Comparison of ENCODE assay signal across 21 cellular contexts in genomic region chr2:233303252-233303651, GRCh38. TPM values are rescaled to one million over a fixed set of nuclear protein-coding genes. Genes with fewer than 3 reads are reported as not detected.
DNase-seq lines count a peak whose midpoint lies in the region; ATAC-seq and TF ChIP-seq lines count a peak whose summit lies in the region.
"Had no signal": no experiment of that assay in that cellular context is flagged by ENCODE, and none has a peak within 500 bp of the region (broad histone marks: within the 10 kb centered on the region; RNA-seq: fewer than 3 reads in every experiment).

No MANE protein-coding gene starts in this region.

- no peaks in the 10 kb centered on the region for H3K27me3 ChIP-seq in H7 (ENCODE audit: control insufficient read depth, insufficient read depth, low read length)
- H3K27me3 ChIP-seq: BE2C, SJSA1 had no signal

- no peaks in the 10 kb centered on the region for H3K9me3 Mint-ChIP-seq in chondrocyte (ENCODE audit: low read depth)

- no peak overlapping the region for H3K4me3 Mint-ChIP-seq in chondrocyte (ENCODE audit: unreplicated experiment)

- no peaks in the 10 kb centered on the region for H3K27me3 Mint-ChIP-seq in chondrocyte (ENCODE audit: low read depth)

- H3K36me3 Mint-ChIP-seq in chondrocyte (ENCODE audit: low read depth), result no peaks in the 10 kb centered on the region

- no peaks in the 10 kb centered on the region for H3K36me3 ChIP-seq in H7 (replicated peaks; ENCODE audit: control insufficient read depth, insufficient read depth, low read length)
- H3K36me3 ChIP-seq: BE2C, SJSA1 had no signal

- no peaks in the 10 kb centered on the region for H3K4me1 Mint-ChIP-seq in chondrocyte (ENCODE audit: low read depth)

- DNase-seq in H7 (peak; percentile 73), NCI-H82 treated with DMSO at 0.1 percent for 48 hours (lab: John Stamatoyannopoulos, UW; ENCODE audit: unreplicated experiment) (peak; percentile 8), chondrocyte (ENCODE audit: low spot score) (peak; percentile 56), posterior vena cava (ENCODE audit: low spot score) (peak; percentile 28), GOT3 (lab: John Stamatoyannopoulos, UW) (no peak), activated T-cell treated with anti-CD3 and anti-CD28 coated beads for 4 hours (no peak)
- DNase-seq: BE2C, DMS79, GM23248, NCI-H1092 treated with DMSO at 0.1 percent for 48 hours, NCI-H1436 treated with DMSO at 0.1 percent for 48 hours, NCI-H1930, NCI-H748 treated with DMSO at 0.1 percent for 48 hours, OCI-M1 had no signal

- intact Hi-C loops in posterior vena cava (cut with DNase I), result no loop called here

- H3K4me3 ChIP-seq in H7 (ENCODE audit: insufficient read depth, low read depth, low read length), result no peak overlapping the region
- H3K4me3 ChIP-seq: A549, GM23248, SJSA1 had no signal

- ATAC-seq in HG02840 (IDR thresholded peaks at IDR 0.05; ENCODE audit: low FRiP score, unreplicated experiment), result no peak
- ATAC-seq: A549, Right ventricle myocardium inferior had no signal

- TF ChIP-seq CTCF in chondrocyte (IDR thresholded peaks at IDR 0.05), result no peak

- no peak overlapping the region for H3K27ac Mint-ChIP-seq in chondrocyte (ENCODE audit: unreplicated experiment)

RNA-seq across cellular contexts. Expression of gene SAG, which starts 4.4 kb away (rescaled TPM):
- total RNA-seq in H7 (2014; rRNA removed; shearing (Covaris generic)), result not detected in 2 replicates
- total RNA-seq in chondrocyte (not detected in 3 replicates), posterior vena cava (not detected)
- total RNA-seq: GM23248; HT1080; NCI-H460; Right ventricle myocardium inferior; SJSA1; T-helper 1 cell treated with Interleukin-12 subunit alpha and Interleukin-12 subunit beta and Interleukin-4 antibody, amounts not matched to agents 30 ng/mL and 1 ng/mL, for 36 hours had no signal

RNA-seq across cellular contexts. Expression of gene DGKD, which starts 51.0 kb away (rescaled TPM):
- total RNA-seq in H7 (2014; rRNA removed; shearing (Covaris generic)), result 10.3 and 15.9 TPM in 2 replicates
- 56.9 to 67.1 TPM (median 66.3 TPM) in 3 replicates for total RNA-seq in chondrocyte
- total RNA-seq in posterior vena cava, result 10 to 100 TPM; 38.1 to 40.3 TPM

RNA-seq across cellular contexts. Expression of gene ATG16L1, which starts 51.8 kb away (rescaled TPM):
- 52.1 and 64.8 TPM in 2 replicates for total RNA-seq in H7 (2014; rRNA removed; shearing (Covaris generic))
- total RNA-seq in chondrocyte (23.8 to 25.7 TPM (median 24.8 TPM) in 3 replicates), posterior vena cava (10 to 100 TPM; 19.9 to 22.8 TPM)

Comparison
In these comparisons a context has a peak if more than half of its experiments do, and no peak if none do; other contexts are left out.
1. DNase-seq: peak in H7 (single experiment), NCI-H82 treated with DMSO at 0.1 percent for 48 hours (single experiment), chondrocyte (single experiment) and posterior vena cava (single experiment); none in GOT3 (single experiment) and activated T-cell treated with anti-CD3 and anti-CD28 coated beads for 4 hours (single experiment).